ENCODE assay signal across 13 cellular contexts in genomic region chr5:180173875-180174586, GRCh38. TPM values are rescaled to one million over a fixed set of nuclear protein-coding genes. Genes with fewer than 3 reads are reported as not detected.
DNase-seq lines count a peak whose midpoint lies in the region; TF ChIP-seq lines count a peak whose summit lies in the region.
"Had no signal": no experiment of that assay in that cellular context is flagged by ENCODE, and none has a peak within 500 bp of the region (broad histone marks: within the 10 kb centered on the region; RNA-seq: fewer than 3 reads in every experiment).

No MANE protein-coding gene starts in this region.

- no peak overlapping the region for H3K4me3 ChIP-seq in fibroblast of villous mesenchyme (ENCODE audit: low read depth, low read length)

- DNase-seq in AG08396 (ENCODE audit: low spot score) (peak; percentile 69), amniotic epithelial cell (ENCODE audit: low read depth) (peak; percentile 52), fibroblast of villous mesenchyme (ENCODE audit: low read depth) (peak; percentile 44), non-pigmented ciliary epithelial cell (ENCODE audit: low read depth) (peak; percentile 10), GM13977 (ENCODE audit: low spot score) (no peak), NCI-H1694 (lab: John Stamatoyannopoulos, UW) (no peak)
- no peak for DNase-seq in stimulated activated CD4-positive, alpha-beta T cell treated with anti-CD3 and anti-CD28 coated beads, Interleukin-12 subunit alpha, Interleukin-12 subunit beta, amount 100 ng/mL, for 4 hours
- DNase-seq in activated naive CD4-positive, alpha-beta T cell (lab: John Stamatoyannopoulos, UW), result no peak
- DNase-seq: DMS 273 treated with DMSO at 0.1 percent for 48 hours, left colon, NCI-H2081 treated with DMSO at 0.1 percent for 48 hours, SIG-M5, trophoblast cell had no signal

- in situ Hi-C loops in GM13977 (cut with MboI; ENCODE audit: low pct_unique_long_range_greater_than_20kb, low sequenced_read_pairs, unreplicated experiment), result no loop called here

- TF ChIP-seq CTCF in fibroblast of villous mesenchyme (IDR thresholded peaks at IDR 0.05; ENCODE audit: insufficient read depth, low read depth, low read length) (no peak), GM13977 (IDR thresholded peaks at IDR 0.05; ENCODE audit: extremely low read depth, insufficient read depth, missing control alignments) (no peak)

RNA-seq across cellular contexts. Expression of gene RASGEF1C, which starts 35.0 kb away (rescaled TPM):
- not detected in 2 replicates for total RNA-seq in fibroblast of villous mesenchyme

Comparison
In these comparisons a context has a peak if more than half of its experiments do, and no peak if none do; other contexts are left out.
1. DNase-seq: peak in AG08396 (single experiment), amniotic epithelial cell (single experiment), fibroblast of villous mesenchyme (single experiment) and non-pigmented ciliary epithelial cell (single experiment); none in stimulated activated CD4-positive, alpha-beta T cell treated with anti-CD3 and anti-CD28 coated beads, Interleukin-12 subunit alpha, Interleukin-12 subunit beta, amount 100 ng/mL, for 4 hours (single experiment), activated naive CD4-positive, alpha-beta T cell (0 of 4), GM13977 (single experiment) and NCI-H1694 (single experiment).